1 cellular context compared by ENCODE assay signal in the genomic region with DNA sequence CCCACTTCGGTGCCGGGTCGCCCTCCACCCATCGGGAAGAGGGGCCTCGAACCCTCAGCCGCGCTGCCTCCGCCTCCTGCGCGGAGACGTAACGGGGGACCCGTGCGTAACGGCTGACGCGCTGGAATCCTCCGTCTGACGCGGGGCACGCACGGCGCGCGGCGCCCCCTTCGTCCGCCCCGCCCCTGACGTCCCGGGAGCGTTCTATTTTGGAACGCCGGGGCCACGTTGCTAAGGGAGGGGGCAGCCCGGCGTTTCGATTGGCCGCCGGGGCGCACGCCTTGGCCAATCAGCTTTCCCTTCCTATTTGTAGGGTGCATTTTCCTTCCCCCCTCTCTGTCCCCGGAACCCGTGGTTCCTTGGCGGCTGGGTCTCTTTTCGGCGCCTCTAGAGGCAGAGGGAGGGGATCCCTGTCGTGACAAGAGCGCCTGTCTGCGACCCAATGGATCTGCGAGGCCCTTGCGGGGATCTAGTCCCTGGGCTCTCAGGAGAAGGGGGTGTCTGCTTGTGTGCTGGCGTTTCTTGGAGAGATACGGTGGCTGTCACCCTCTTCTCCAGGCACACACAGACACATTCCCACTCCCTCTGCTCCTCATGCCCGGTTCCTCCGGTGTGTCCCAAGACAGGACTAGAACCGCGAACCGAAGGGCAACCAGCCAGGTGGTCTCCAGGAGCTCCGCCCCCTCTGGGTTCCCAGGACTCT.
TF ChIP-seq lines count a peak whose summit lies in the region.

No MANE protein-coding gene starts in this region.

TF ChIP-seq in HepG2, 621 proteins besides CTCF, POLR2A, EP300 and RAD21 (continued from another document and continues in another):
- TF ChIP-seq ZC3H13 (CRISPR knock-in tag; IDR thresholded peaks at IDR 0.05): no peak
- no peak for TF ChIP-seq ZFY (CRISPR knock-in tag; IDR thresholded peaks at IDR 0.05)
- no peak for TF ChIP-seq ATM (IDR thresholded peaks at IDR 0.05; ENCODE audit: borderline replicate concordance)
- TF ChIP-seq CREBL2 (CRISPR knock-in tag; IDR thresholded peaks at IDR 0.05; ENCODE audit: borderline replicate concordance): no peak
- peak; percentile 73 for TF ChIP-seq RFX3 (CRISPR knock-in tag; IDR thresholded peaks at IDR 0.05)
- TF ChIP-seq ELF4 (CRISPR knock-in tag; IDR thresholded peaks at IDR 0.05; ENCODE audit: borderline replicate concordance): 0 out of 2 replicates have a peak, but pooled peaks have one; percentile 41
- TF ChIP-seq CBX5 (CRISPR knock-in tag; IDR thresholded peaks at IDR 0.05; ENCODE audit: borderline replicate concordance): peak; percentile 13; the same call in 1 of the 2 replicates
- no peak for TF ChIP-seq ZFP1 (CRISPR knock-in tag; IDR thresholded peaks at IDR 0.05)
- TF ChIP-seq, protein P1, sequence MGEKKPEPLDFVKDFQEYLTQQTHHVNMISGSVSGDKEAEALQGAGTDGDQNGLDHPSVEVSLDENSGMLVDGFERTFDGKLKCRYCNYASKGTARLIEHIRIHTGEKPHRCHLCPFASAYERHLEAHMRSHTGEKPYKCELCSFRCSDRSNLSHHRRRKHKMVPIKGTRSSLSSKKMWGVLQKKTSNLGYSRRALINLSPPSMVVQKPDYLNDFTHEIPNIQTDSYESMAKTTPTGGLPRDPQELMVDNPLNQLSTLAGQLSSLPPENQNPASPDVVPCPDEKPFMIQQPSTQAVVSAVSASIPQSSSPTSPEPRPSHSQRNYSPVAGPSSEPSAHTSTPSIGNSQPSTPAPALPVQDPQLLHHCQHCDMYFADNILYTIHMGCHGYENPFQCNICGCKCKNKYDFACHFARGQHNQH (CRISPR knock-in tag; IDR thresholded peaks at IDR 0.05): peak; percentile 74
- TF ChIP-seq, protein P2, sequence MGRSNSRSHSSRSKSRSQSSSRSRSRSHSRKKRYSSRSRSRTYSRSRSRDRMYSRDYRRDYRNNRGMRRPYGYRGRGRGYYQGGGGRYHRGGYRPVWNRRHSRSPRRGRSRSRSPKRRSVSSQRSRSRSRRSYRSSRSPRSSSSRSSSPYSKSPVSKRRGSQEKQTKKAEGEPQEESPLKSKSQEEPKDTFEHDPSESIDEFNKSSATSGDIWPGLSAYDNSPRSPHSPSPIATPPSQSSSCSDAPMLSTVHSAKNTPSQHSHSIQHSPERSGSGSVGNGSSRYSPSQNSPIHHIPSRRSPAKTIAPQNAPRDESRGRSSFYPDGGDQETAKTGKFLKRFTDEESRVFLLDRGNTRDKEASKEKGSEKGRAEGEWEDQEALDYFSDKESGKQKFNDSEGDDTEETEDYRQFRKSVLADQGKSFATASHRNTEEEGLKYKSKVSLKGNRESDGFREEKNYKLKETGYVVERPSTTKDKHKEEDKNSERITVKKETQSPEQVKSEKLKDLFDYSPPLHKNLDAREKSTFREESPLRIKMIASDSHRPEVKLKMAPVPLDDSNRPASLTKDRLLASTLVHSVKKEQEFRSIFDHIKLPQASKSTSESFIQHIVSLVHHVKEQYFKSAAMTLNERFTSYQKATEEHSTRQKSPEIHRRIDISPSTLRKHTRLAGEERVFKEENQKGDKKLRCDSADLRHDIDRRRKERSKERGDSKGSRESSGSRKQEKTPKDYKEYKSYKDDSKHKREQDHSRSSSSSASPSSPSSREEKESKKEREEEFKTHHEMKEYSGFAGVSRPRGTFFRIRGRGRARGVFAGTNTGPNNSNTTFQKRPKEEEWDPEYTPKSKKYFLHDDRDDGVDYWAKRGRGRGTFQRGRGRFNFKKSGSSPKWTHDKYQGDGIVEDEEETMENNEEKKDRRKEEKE (IDR thresholded peaks at IDR 0.05): no peak
- TF ChIP-seq IRF9 (CRISPR knock-in tag; IDR thresholded peaks at IDR 0.05; ENCODE audit: borderline replicate concordance): 0 out of 2 replicates have a peak, but pooled peaks have one; percentile 17
- TF ChIP-seq SOX6 (IDR thresholded peaks at IDR 0.05): no peak
- TF ChIP-seq SOX6 (CRISPR knock-in tag; IDR thresholded peaks at IDR 0.05): peak; percentile 76
- TF ChIP-seq DBP (CRISPR knock-in tag; IDR thresholded peaks at IDR 0.05; ENCODE audit: not compliant biosample characterization): no peak
- peak; percentile 77; the same call in 1 of the 3 replicates for TF ChIP-seq MXI1 (IDR thresholded peaks at IDR 0.05; ENCODE audit: borderline replicate concordance, low read depth, low read length)
- TF ChIP-seq TOPORS (CRISPR knock-in tag; IDR thresholded peaks at IDR 0.05): no peak
- TF ChIP-seq GRHL1 (CRISPR knock-in tag; conservative IDR thresholded peaks at IDR 0.05): no peak
- peak; percentile 91; the same call in 1 of the 2 replicates for TF ChIP-seq YEATS2 (CRISPR knock-in tag; IDR thresholded peaks at IDR 0.05; ENCODE audit: borderline replicate concordance)
- TF ChIP-seq, protein P3, sequence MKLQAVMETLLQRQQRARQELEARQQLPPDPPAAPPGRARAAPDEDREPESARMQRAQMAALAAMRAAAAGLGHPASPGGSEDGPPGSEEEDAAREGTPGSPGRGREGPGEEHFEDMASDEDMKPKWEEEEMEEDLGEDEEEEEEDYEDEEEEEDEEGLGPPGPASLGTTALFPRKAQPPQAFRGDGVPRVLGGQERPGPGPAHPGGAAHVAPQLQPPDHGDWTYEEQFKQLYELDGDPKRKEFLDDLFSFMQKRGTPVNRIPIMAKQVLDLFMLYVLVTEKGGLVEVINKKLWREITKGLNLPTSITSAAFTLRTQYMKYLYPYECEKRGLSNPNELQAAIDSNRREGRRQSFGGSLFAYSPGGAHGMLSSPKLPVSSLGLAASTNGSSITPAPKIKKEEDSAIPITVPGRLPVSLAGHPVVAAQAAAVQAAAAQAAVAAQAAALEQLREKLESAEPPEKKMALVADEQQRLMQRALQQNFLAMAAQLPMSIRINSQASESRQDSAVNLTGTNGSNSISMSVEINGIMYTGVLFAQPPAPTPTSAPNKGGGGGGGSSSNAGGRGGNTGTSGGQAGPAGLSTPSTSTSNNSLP (IDR thresholded peaks at IDR 0.05; ENCODE audit: low read depth, low read length): no peak
- TF ChIP-seq KAT2B (IDR thresholded peaks at IDR 0.05; ENCODE audit: borderline replicate concordance, low read depth, low read length): no peak
- peak in 1 of 2 experiments; percentile 77; a peak in 1 of 4 replicates for TF ChIP-seq KLF16 (CRISPR knock-in tag; IDR thresholded peaks at IDR 0.05)
- TF ChIP-seq ZNF337 (CRISPR knock-in tag; IDR thresholded peaks at IDR 0.05; ENCODE audit: borderline replicate concordance, low read depth): no peak
- no peak for TF ChIP-seq KDM1A (CRISPR knock-in tag; IDR thresholded peaks at IDR 0.05)
- no peak for TF ChIP-seq SRSF9 (IDR thresholded peaks at IDR 0.05; ENCODE audit: borderline replicate concordance, insufficient read depth, low read depth, low read length, poor library complexity, severe bottlenecking)
- no peak for TF ChIP-seq SUZ12 (IDR thresholded peaks at IDR 0.05; ENCODE audit: low read depth, low read length)
- no peak for TF ChIP-seq PAX8 (CRISPR knock-in tag; IDR thresholded peaks at IDR 0.05; ENCODE audit: borderline replicate concordance)
- no peak for TF ChIP-seq ZNF577 (CRISPR knock-in tag; IDR thresholded peaks at IDR 0.05; ENCODE audit: borderline replicate concordance, low read depth)
- TF ChIP-seq ZNF441 (CRISPR knock-in tag; IDR thresholded peaks at IDR 0.05; ENCODE audit: borderline replicate concordance): 0 out of 2 replicates have a peak, but pooled peaks have one; percentile 45
- no peak for TF ChIP-seq MEIS1 (CRISPR knock-in tag; IDR thresholded peaks at IDR 0.05; ENCODE audit: borderline replicate concordance)
- no peak for TF ChIP-seq NFE2 (CRISPR knock-in tag; IDR thresholded peaks at IDR 0.05)
- TF ChIP-seq, protein P4, sequence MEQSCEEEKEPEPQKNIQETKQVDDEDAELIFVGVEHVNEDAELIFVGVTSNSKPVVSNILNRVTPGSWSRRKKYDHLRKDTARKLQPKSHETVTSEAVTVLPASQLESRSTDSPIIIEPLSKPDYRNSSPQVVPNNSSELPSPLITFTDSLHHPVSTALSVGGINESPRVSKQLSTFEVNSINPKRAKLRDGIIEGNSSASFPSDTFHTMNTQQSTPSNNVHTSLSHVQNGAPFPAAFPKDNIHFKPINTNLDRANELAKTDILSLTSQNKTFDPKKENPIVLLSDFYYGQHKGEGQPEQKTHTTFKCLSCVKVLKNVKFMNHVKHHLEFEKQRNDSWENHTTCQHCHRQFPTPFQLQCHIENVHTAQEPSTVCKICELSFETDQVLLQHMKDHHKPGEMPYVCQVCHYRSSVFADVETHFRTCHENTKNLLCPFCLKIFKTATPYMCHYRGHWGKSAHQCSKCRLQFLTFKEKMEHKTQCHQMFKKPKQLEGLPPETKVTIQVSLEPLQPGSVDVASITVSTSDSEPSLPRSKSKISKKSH (CRISPR knock-in tag; IDR thresholded peaks at IDR 0.05; ENCODE audit: borderline replicate concordance): no peak; the same call in 1 of the 2 replicates
- TF ChIP-seq ZBTB33 (CRISPR knock-in tag; IDR thresholded peaks at IDR 0.05): no peak; the same call in 1 of the 2 replicates
- 0 out of 2 replicates have a peak, but pooled peaks have one; percentile 27 for TF ChIP-seq HMG20B (CRISPR knock-in tag; conservative IDR thresholded peaks at IDR 0.05)
- no peak for TF ChIP-seq ZNF30 (CRISPR knock-in tag; IDR thresholded peaks at IDR 0.05)
- no peak for TF ChIP-seq U2AF2 (IDR thresholded peaks at IDR 0.05; ENCODE audit: low read depth, low read length)
- TF ChIP-seq ZNF546 (CRISPR knock-in tag; conservative IDR thresholded peaks at IDR 0.05): peak; percentile 78; the same call in 1 of the 2 replicates
- TF ChIP-seq ZNF543 (CRISPR knock-in tag; IDR thresholded peaks at IDR 0.05): no peak
- TF ChIP-seq, protein P5, sequence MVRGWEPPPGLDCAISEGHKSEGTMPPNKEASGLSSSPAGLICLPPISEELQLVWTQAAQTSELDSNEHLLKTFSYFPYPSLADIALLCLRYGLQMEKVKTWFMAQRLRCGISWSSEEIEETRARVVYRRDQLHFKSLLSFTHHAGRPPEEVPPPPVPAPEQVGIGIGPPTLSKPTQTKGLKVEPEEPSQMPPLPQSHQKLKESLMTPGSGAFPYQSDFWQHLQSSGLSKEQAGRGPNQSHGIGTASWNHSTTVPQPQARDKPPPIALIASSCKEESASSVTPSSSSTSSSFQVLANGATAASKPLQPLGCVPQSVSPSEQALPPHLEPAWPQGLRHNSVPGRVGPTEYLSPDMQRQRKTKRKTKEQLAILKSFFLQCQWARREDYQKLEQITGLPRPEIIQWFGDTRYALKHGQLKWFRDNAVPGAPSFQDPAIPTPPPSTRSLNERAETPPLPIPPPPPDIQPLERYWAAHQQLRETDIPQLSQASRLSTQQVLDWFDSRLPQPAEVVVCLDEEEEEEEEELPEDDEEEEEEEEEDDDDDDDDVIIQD (CRISPR knock-in tag; IDR thresholded peaks at IDR 0.05; ENCODE audit: low read depth): 0 out of 2 replicates have a peak, but pooled peaks have one; percentile 15
